In the genomic region with DNA sequence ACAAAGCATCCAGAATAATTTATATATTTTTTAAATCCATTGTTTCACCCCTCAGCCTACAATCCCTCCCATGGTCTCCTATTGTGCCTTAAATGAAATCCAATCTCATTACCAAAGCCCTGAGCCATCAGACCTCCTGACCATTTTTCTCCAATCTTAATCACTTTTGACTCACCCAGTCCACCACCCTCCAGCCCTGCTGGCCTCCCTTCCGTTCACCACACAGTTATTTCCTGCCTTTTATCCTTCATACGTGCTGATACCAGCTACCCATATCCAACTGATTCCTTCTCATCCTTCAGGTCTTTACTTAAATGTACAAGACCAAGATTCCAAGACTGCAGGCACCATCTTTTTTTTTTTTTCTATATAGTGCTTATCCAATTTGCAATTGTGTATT, we compare ENCODE assay signal across 1 cellular context.
TF ChIP-seq lines count a peak whose summit lies in the region.

No MANE protein-coding gene starts in this region.

TF ChIP-seq in H1, 55 proteins besides CTCF, POLR2A, EP300 and RAD21 (continued from another document):
- TF ChIP-seq, protein P1, sequence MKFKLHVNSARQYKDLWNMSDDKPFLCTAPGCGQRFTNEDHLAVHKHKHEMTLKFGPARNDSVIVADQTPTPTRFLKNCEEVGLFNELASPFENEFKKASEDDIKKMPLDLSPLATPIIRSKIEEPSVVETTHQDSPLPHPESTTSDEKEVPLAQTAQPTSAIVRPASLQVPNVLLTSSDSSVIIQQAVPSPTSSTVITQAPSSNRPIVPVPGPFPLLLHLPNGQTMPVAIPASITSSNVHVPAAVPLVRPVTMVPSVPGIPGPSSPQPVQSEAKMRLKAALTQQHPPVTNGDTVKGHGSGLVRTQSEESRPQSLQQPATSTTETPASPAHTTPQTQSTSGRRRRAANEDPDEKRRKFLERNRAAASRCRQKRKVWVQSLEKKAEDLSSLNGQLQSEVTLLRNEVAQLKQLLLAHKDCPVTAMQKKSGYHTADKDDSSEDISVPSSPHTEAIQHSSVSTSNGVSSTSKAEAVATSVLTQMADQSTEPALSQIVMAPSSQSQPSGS (IDR thresholded peaks at IDR 0.05; ENCODE audit: low read length), result no peak
- TF ChIP-seq TAF1 (IDR thresholded peaks at IDR 0.05; ENCODE audit: low read depth, low read length) (no peak), SP1 (IDR thresholded peaks at IDR 0.05; ENCODE audit: low read depth, low read length) (no peak), SUZ12 (IDR thresholded peaks at IDR 0.05; ENCODE audit: low read length) (no peak), POLR2AphosphoS5 (IDR thresholded peaks at IDR 0.05; ENCODE audit: low read depth, low read length) (no peak), JUND (IDR thresholded peaks at IDR 0.05; ENCODE audit: low read length) (no peak)
TF ChIP-seq in H1: peak in this region for 0.
